Comparison of ENCODE assay signal across 2 cellular contexts in genomic region chr22:37815593-37815992, GRCh38.
TF ChIP-seq lines count a peak whose summit lies in the region.

No MANE protein-coding gene starts in this region.

TF ChIP-seq in HEK293, 187 proteins besides CTCF, POLR2A, EP300 and RAD21:
- TF ChIP-seq GLIS2 (tag by site-specific recombination; IDR thresholded peaks at IDR 0.05), result 0 out of 2 replicates have a peak, but pooled peaks have one; percentile 18
- TF ChIP-seq ZBTB48 (tag by site-specific recombination; IDR thresholded peaks at IDR 0.05), result no peak

TF ChIP-seq in HepG2, 621 proteins besides CTCF, POLR2A, EP300 and RAD21:
- TF ChIP-seq ZNF598 (CRISPR knock-in tag; IDR thresholded peaks at IDR 0.05; ENCODE audit: borderline replicate concordance), result no peak
- TF ChIP-seq NR2F6 (IDR thresholded peaks at IDR 0.05), result no peak
- no peak for TF ChIP-seq NR2F6 (CRISPR knock-in tag; IDR thresholded peaks at IDR 0.05)
- peak; percentile 39; the same call in 1 of the 2 replicates for TF ChIP-seq RBFOX2 (IDR thresholded peaks at IDR 0.05; ENCODE audit: low read depth, low read length)
